Comparison of ENCODE assay signal across 8 cellular contexts in the genomic region with DNA sequence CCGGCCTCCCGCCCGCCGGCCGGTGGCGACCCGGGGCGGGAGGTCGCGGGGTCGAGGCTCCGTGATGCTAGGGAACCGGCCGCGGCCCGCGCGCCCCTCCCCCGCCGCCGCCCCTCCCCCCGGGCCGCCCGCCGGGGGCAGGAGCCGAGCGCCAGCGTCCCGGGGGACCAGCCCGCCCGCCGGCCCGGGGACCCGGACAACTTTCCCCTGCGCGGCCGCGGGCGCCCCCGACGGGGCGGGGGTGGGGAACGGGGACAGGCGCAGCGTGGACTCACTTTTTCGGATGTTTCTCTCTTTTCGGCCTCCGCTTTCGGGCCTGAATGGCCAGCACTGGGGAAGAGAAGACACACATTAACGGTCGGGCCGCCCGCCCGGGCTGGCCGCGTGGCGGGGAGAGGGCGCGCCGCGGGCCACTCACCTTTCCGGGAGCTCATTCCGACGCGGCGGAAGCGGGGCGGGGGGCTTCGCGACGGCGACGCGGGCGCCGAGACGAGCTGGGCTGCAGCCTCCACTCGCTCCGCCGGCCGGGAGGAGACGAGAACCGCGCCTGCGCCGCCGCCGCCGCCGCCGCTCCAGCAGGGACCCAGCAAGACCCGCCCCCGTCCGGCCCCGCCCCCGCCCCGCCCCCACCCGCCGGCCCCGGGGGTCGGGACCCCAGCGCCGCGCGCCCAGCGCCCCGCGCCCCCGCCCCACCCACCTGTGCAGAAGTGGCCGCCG. TPM values are rescaled to one million over a fixed set of nuclear protein-coding genes. Genes with fewer than 3 reads are reported as not detected.
DNase-seq lines count a peak whose midpoint lies in the region; ATAC-seq and TF ChIP-seq lines count a peak whose summit lies in the region.

Gene SRPK2 (minus strand): TSS at position 549 of the 717 bp plus-strand sequence.

- H3K9me3 ChIP-seq in DOHH2 (ENCODE audit: control insufficient read depth, insufficient read depth, low read length) (no peaks in the 10 kb centered on the region), adrenal gland (replicated peaks in 1 of 3) (no peaks in the 10 kb centered on the region)

- intact Hi-C loops in adrenal gland (cut with DNase I) = no loop called here
- intact Hi-C loops in left ventricle myocardium superior (cut with micrococcal nuclease) = no loop called here

- H3K27ac ChIP-seq in DOHH2 (ENCODE audit: low read depth, low read length) (no peak within 1 kb of the TSS), adrenal gland (peak within 1 kb of the TSS in 4 of 5 donors; percentile 8 to 83 (median 68))

- peak within 1 kb of the TSS; percentile 89 to 96 (median 95) for H3K27ac Mint-ChIP-seq in IgD-negative memory B cell

- no peaks in the 10 kb centered on the region for H3K9me2 ChIP-seq in DOHH2 (replicated peaks; ENCODE audit: control insufficient read depth, low read length)

- DNase-seq in T follicular helper cell (ENCODE audit: low read depth) = peak; percentile 64
- peak; percentile 67 to 80 (median 75) for DNase-seq in adrenal gland
- peak; percentile 91 for DNase-seq in left ventricle myocardium superior
- DNase-seq in pulmonary artery endothelial cell (ENCODE audit: low read depth, low spot score) = no peak
- peak; percentile 71 for DNase-seq in ureter (ENCODE audit: low spot score)

- peaks cover 10% of the 10 kb centered on the region for H4K20me1 ChIP-seq in DOHH2 (ENCODE audit: control insufficient read depth, insufficient read depth, low read depth, low read length)

- H3K4me1 ChIP-seq in DOHH2 (ENCODE audit: control insufficient read depth, low read length) (peaks cover 15% of the 10 kb centered on the region), adrenal gland (replicated peaks in 1 of 2) (peaks cover 0 to 8% of the 10 kb centered on the region in 2 donors)

- H3F3A ChIP-seq in DOHH2 (ENCODE audit: control insufficient read depth, insufficient read depth) = peaks cover 18% of the 10 kb centered on the region

- TF ChIP-seq POLR2A in adrenal gland (IDR thresholded peaks at IDR 0.05) = peak in 1 of 2 donors; percentile 46

- H3K79me2 ChIP-seq in DOHH2 (ENCODE audit: control insufficient read depth, low read length) = peaks cover 24% of the 10 kb centered on the region

- H3K27me3 Mint-ChIP-seq in IgD-negative memory B cell = no peaks in the 10 kb centered on the region

- peaks cover 24 to 33% (median 26%) of the 10 kb centered on the region in 3 donors for H3K4me1 Mint-ChIP-seq in IgD-negative memory B cell

- H3K27me3 ChIP-seq in DOHH2 (ENCODE audit: control insufficient read depth, low read length) = peaks cover 36% of the 10 kb centered on the region
- no peaks in the 10 kb centered on the region for H3K27me3 ChIP-seq in adrenal gland

- peak; percentile 65 for ATAC-seq in GM21515 (IDR thresholded peaks at IDR 0.05; ENCODE audit: unreplicated experiment)
- peak; percentile 93 for ATAC-seq in left ventricle myocardium superior

- no peaks in the 10 kb centered on the region for H3K9me3 Mint-ChIP-seq in IgD-negative memory B cell

- H3K36me3 Mint-ChIP-seq in IgD-negative memory B cell = peaks cover 2% of the 10 kb centered on the region

- H3K4me2 ChIP-seq in DOHH2 (ENCODE audit: low read length) = peak within 1 kb of the TSS; percentile 97

- peak within 1 kb of the TSS; percentile 90 for H3K4me3 ChIP-seq in DOHH2 (ENCODE audit: low read length)
- H3K4me3 ChIP-seq in adrenal gland = peak within 1 kb of the TSS; percentile 78 to 97 (median 92)

- WGBS in adrenal gland, 4 donors = 0 to 1% methylated on average over 54 to 86 of the region's 111 CpGs; no CpG with 5 or more reads in 2 of the 4 donors

- H3K36me3 ChIP-seq in DOHH2 (ENCODE audit: control insufficient read depth, low read length) (no peaks in the 10 kb centered on the region), adrenal gland (replicated peaks in 1 of 2) (no peaks in the 10 kb centered on the region)

- H3K4me3 Mint-ChIP-seq in IgD-negative memory B cell = peak within 1 kb of the TSS; percentile 96 to 99 (median 98)

- no peak for TF ChIP-seq CTCF in DOHH2 (IDR thresholded peaks at IDR 0.05; ENCODE audit: low read depth, low read length, poor library complexity, severe bottlenecking)
- no peak for TF ChIP-seq CTCF in adrenal gland (IDR thresholded peaks at IDR 0.05)

RNA-seq across cellular contexts. Expression of gene SRPK2, which starts in this region (rescaled TPM):
- 66.5 TPM for polyA plus RNA-seq in IgD-negative memory B cell
- total RNA-seq in adrenal gland = 10 to 100 TPM; 29.9 to 64.7 (median 36.8) TPM
- polyA plus RNA-seq in adrenal gland = 10 to 100 TPM in 2 of 3 donors, 1 to 10 TPM in 1; 7.3 to 37.8 (median 11.9) TPM
- total RNA-seq in left ventricle myocardium superior = 29.1 TPM
- total RNA-seq in pulmonary artery endothelial cell = 52.0 and 59.8 TPM in 2 replicates
- 54.1 TPM for total RNA-seq in ureter
